In the genomic region with DNA sequence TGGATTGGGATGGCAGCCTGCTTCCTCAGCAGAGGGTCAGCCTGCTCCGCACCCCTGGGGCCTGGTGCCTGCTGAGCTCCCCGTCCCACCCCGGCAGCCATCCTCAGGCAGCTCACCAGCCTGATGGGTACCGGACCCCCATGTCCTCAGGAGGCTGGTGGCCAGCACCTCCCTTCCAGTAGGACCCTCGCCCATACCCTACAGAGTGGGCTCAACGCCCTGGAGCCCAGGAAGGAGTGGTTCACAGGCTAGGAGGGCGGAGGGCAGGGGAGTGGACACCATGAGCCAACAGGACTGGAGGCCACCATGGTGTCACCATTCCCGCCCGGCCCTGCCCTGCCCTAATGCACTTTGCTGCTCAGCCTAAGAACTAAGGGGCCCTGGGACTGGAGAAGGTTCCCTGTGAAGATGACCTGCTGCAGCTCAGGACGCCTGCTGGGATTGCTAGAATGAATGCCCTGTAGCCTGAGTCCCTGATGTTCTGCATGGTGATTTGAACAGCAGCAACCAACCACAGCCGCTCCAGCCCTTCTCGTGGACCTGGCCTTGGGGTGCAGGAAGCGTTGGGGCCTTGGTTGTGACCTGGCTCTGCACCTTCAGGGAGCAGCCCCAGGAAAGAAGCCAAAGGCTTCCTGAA, we compare ENCODE assay signal across 14 cellular contexts.
DNase-seq lines count a peak whose midpoint lies in the region; ATAC-seq lines count a peak whose summit lies in the region.
"Had no signal": no experiment of that assay in that cellular context is flagged by ENCODE, and none has a peak within 500 bp of the region (broad histone marks: within the 10 kb centered on the region; RNA-seq: fewer than 3 reads in every experiment).

No MANE protein-coding gene starts in this region.

- DNase-seq in cardiac septum (ENCODE audit: low spot score) (peak; percentile 63), left ventricle myocardium superior (no peak), mesenteric fat pad (ENCODE audit: low spot score) (peak; percentile 83), ureter (ENCODE audit: low spot score) (peak; percentile 32), DMS 273 (lab: John Stamatoyannopoulos, UW; ENCODE audit: unreplicated experiment) (no peak), KG1 (lab: John Stamatoyannopoulos, UW) (no peak)
- DNase-seq in activated CD8-positive, alpha-beta memory T cell treated with anti-CD3 and anti-CD28 coated beads, Interleukin-2, amount 50 U/mL, for 48 hours = peak; percentile 32
- DNase-seq: activated CD4-positive, alpha-beta T cell treated with anti-CD3 and anti-CD28 coated beads for 36 hours; activated naive CD8-positive, alpha-beta T cell treated with anti-CD3 and anti-CD28 coated beads for 36 hours; Karpas-422; naive B cell; NCI-H1436; NCI-H345; RPMI8226 had no signal

- ATAC-seq in left ventricle myocardium superior = no peak
- ATAC-seq: activated CD4-positive, alpha-beta T cell treated with anti-CD3 and anti-CD28 coated beads for 36 hours had no signal

- intact Hi-C loops in cardiac septum (cut with DNase I) = no loop called here
- intact Hi-C loops in left ventricle myocardium superior (cut with micrococcal nuclease) = no loop called here

Comparison
In these comparisons a context has a peak if more than half of its experiments do, and no peak if none do; other contexts are left out.
1. DNase-seq: peak in cardiac septum (single experiment), activated CD8-positive, alpha-beta memory T cell treated with anti-CD3 and anti-CD28 coated beads, Interleukin-2, amount 50 U/mL, for 48 hours (single experiment), mesenteric fat pad (single experiment) and ureter (single experiment); none in left ventricle myocardium superior (single experiment), DMS 273 (single experiment) and KG1 (single experiment).